Comparison of ENCODE assay signal across 9 cellular contexts in the genomic region with DNA sequence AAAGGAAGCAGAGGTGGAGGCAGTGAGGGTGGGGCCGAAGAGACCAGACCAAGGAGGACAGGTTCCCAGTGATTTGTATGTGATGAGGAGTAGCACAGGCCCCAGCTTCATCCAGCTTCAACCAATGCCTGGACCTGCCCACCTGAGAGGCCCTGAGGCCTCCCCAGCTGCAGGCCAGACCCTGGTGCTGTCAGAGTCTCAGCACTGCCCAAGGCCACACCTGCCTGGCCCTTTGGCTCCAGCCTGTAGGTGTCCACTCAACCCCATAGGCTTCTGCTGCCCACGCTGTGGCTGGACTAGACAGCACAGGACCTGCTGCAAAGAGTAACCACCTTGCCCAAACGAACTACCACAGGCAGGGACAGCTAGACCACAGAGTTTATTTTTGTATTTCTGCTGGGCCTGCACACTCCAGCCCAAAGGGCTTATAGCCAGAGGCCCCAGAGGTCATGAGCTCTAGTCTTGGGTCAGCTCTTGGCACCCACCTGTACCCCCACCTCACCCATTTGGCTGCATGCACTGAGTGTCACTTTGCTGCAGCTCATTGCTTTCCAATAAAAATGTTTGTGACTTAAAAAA.
DNase-seq lines count a peak whose midpoint lies in the region; ATAC-seq and TF ChIP-seq lines count a peak whose summit lies in the region.
"Had no signal": no experiment of that assay in that cellular context is flagged by ENCODE, and none has a peak within 500 bp of the region (broad histone marks: within the 10 kb centered on the region; RNA-seq: fewer than 3 reads in every experiment).

No MANE protein-coding gene starts in this region.

- peak overlapping the region; percentile 40 for H3K4me3 Mint-ChIP-seq in activated naive CD4-positive, alpha-beta T cell treated with anti-CD3 and anti-CD28 coated beads, Interleukin-2, amount 10 ng/mL, durations not matched to agents 7 days and 5 days

- H3K27ac Mint-ChIP-seq in activated naive CD4-positive, alpha-beta T cell treated with anti-CD3 and anti-CD28 coated beads, Interleukin-2, amount 10 ng/mL, durations not matched to agents 7 days and 5 days = peak overlapping the region; percentile 89

- peaks cover 26% of the 10 kb centered on the region; the same call in 1 of the 2 replicates for H3K79me2 ChIP-seq in OCI-LY7 (ENCODE audit: insufficient read depth, low read depth, low read length)

- CTCF ChIA-PET in activated naive CD4-positive, alpha-beta T cell treated with anti-CD3 and anti-CD28 coated beads, Interleukin-2, amount 10 ng/mL, durations not matched to agents 7 days and 5 days (lab: Charles Lee) = interaction anchor here (1.2 to 7.5 kb wide), 4 partner anchors 8 to 85 kb away, joined by 3 to 84 read pairs (median 14); a partner anchor contains a TSS
- CTCF ChIA-PET in OCI-LY7 (lab: Charles Lee; ENCODE audit: unreplicated experiment) = interaction anchor here (0.8 to 3.2 kb wide), 6 partner anchors 9 to 35 kb away, joined by 3 to 20 read pairs (median 4); no protein-coding TSS in a partner anchor

- H3K9me3 ChIP-seq in OCI-LY7 (ENCODE audit: low read length) = peaks cover 32% of the 10 kb centered on the region
- no peaks in the 10 kb centered on the region for H3K9me3 ChIP-seq in stomach

- no peak for DNase-seq in activated naive CD4-positive, alpha-beta T cell treated with anti-CD3 and anti-CD28 coated beads, Interleukin-2, amount 10 ng/mL, durations not matched to agents 7 days and 5 days
- DNase-seq in activated naive CD4-positive, alpha-beta T cell treated with anti-CD3 and anti-CD28 coated beads, Interleukin-2, amount 50 U/mL, for 16 hours = no peak
- DNase-seq in OCI-LY7 (ENCODE audit: low spot score) = no peak
- DNase-seq in stomach = no peak
- no peak for DNase-seq in NK-92 (lab: John Stamatoyannopoulos, UW; ENCODE audit: unreplicated experiment)
- no peak for DNase-seq in amygdala (lab: John Stamatoyannopoulos, UW)
- no peak for DNase-seq in NCI-H187 (lab: John Stamatoyannopoulos, UW)

- H3K27ac ChIP-seq in OCI-LY7 (ENCODE audit: low read depth, low read length, poor library complexity, severe bottlenecking) (peak overlapping the region; percentile 92), stomach (peak overlapping the region in 3 of 5 donors; percentile 11 to 50 (median 40))

- WGBS in stomach, 5 donors = 68 to 92% (median 88%) methylated on average over 3 of the region's 3 CpGs

- TF ChIP-seq CTCF in OCI-LY7 (conservative IDR thresholded peaks at IDR 0.05; ENCODE audit: low read length) = no peak
- no peak for TF ChIP-seq CTCF in stomach (IDR thresholded peaks at IDR 0.05)

- no peaks in the 10 kb centered on the region for H3K9me2 ChIP-seq in OCI-LY7 (ENCODE audit: insufficient read depth, low read length)

- peak overlapping the region; percentile 78 for H3K4me2 ChIP-seq in OCI-LY7 (ENCODE audit: low read length)

- no peak for TF ChIP-seq EP300 in stomach (IDR thresholded peaks at IDR 0.05)

- POLR2A ChIA-PET in OCI-LY7 (lab: Charles Lee) = interaction anchor here (0.6 to 7.7 kb wide), 15 partner anchors 10 to 160 kb away, joined by 3 to 196 read pairs (median 5); a partner anchor contains a TSS

- no peaks in the 10 kb centered on the region for H4K20me1 ChIP-seq in OCI-LY7 (ENCODE audit: insufficient read depth, low read length)

- no peaks in the 10 kb centered on the region for H3K27me3 ChIP-seq in stomach

- peak overlapping the region; percentile 69; the same call in 1 of the 2 replicates for H2AFZ ChIP-seq in OCI-LY7 (ENCODE audit: low read length)

- H3K4me1 ChIP-seq in OCI-LY7 (ENCODE audit: insufficient read depth, low read length, poor library complexity, severe bottlenecking) (peaks cover 67% of the 10 kb centered on the region), stomach (no peaks in the 10 kb centered on the region)

- ATAC-seq in HG02763 (IDR thresholded peaks at IDR 0.05; ENCODE audit: unreplicated experiment) = peak; percentile 14

- H3K4me3 ChIP-seq in OCI-LY7 (ENCODE audit: low read depth, low read length, poor library complexity, severe bottlenecking) = peak overlapping the region; percentile 61
- H3K4me3 ChIP-seq in stomach = no peak overlapping the region
- H3K4me3 ChIP-seq: skin epidermis had no signal

- H3K36me3 ChIP-seq in OCI-LY7 (ENCODE audit: insufficient read depth, low read length) = peaks cover 23% of the 10 kb centered on the region
- H3K36me3 ChIP-seq in stomach = no peaks in the 10 kb centered on the region

- peaks cover 4% of the 10 kb centered on the region for H3K9me3 Mint-ChIP-seq in activated naive CD4-positive, alpha-beta T cell treated with anti-CD3 and anti-CD28 coated beads, Interleukin-2, amount 10 ng/mL, durations not matched to agents 7 days and 5 days

- H3K36me3 Mint-ChIP-seq in activated naive CD4-positive, alpha-beta T cell treated with anti-CD3 and anti-CD28 coated beads, Interleukin-2, amount 10 ng/mL, durations not matched to agents 7 days and 5 days = peaks cover 6% of the 10 kb centered on the region

- no peaks in the 10 kb centered on the region for H3K27me3 Mint-ChIP-seq in activated naive CD4-positive, alpha-beta T cell treated with anti-CD3 and anti-CD28 coated beads, Interleukin-2, amount 10 ng/mL, durations not matched to agents 7 days and 5 days

- TSS peak; percentile 71 for BruUV-seq in OCI-LY7 (replicated peaks; lab: Mats Ljungman, UMichigan)

- no peak for TF ChIP-seq POLR2A in stomach (IDR thresholded peaks at IDR 0.05)

- intact Hi-C loops in OCI-LY7 (cut with micrococcal nuclease; ENCODE audit: unreplicated experiment) = loop anchor here (1.0 to 2.0 kb wide), 4 partner anchors 16 to 82 kb away; a partner anchor contains a TSS
- intact Hi-C loops in stomach (cut with DNase I; ENCODE audit: low total_unique reads) = no loop called here

- peaks cover 53% of the 10 kb centered on the region for H3K4me1 Mint-ChIP-seq in activated naive CD4-positive, alpha-beta T cell treated with anti-CD3 and anti-CD28 coated beads, Interleukin-2, amount 10 ng/mL, durations not matched to agents 7 days and 5 days
